In the genomic region with DNA sequence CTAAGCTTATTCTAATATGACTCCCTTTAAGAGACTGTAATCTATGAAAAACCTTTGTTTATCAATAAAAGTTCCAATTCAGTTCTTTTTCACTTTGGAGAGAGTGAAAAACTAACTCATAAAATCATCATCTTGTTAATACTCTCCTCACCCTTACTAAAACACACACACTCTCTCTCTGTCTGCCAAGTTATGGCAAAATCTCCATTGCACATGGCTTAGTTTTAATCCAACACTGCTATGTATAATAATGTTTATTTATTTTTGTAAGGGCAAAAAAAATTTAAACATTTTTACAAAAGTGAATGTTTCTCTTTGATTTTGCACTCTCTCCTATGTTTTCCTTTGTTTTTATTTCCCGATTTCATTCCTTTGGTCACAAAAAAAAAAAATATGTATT, we compare ENCODE assay signal across 21 cellular contexts.
"Had no signal": no experiment of that assay in that cellular context is flagged by ENCODE, and none has a peak within 500 bp of the region (broad histone marks: within the 10 kb centered on the region; RNA-seq: fewer than 3 reads in every experiment).

No MANE protein-coding gene starts in this region.

- H3K27ac ChIP-seq: PC-9 had no signal

- FAIRE-seq: astrocyte had no signal

- H3K4me3 ChIP-seq: PC-9 had no signal

- H3K4me2 ChIP-seq: PC-9 had no signal

- ATAC-seq: activated CD8-positive, alpha-beta memory T cell treated with anti-CD3 and anti-CD28 coated beads, Interleukin-2, amount 10 ng/mL, durations not matched to agents 7 days and 5 days; activated naive CD4-positive, alpha-beta T cell treated with anti-CD3 and anti-CD28 coated beads, Interleukin-2, amount 50 U/mL, for 72 hours; activated naive CD8-positive, alpha-beta T cell treated with anti-CD3 and anti-CD28 coated beads, Interleukin-2, amount 50 U/mL, for 24 hours; activated T-cell treated with anti-CD3 and anti-CD28 coated beads, Interleukin-2, amount 50 U/mL, for 4 hours; T-helper 17 cell had no signal

- DNase-seq: activated B cell treated with CpG ODN at 0.5 μM for 24 hours; activated CD4-positive, alpha-beta T cell treated with anti-CD3 and anti-CD28 coated beads for 1 hour; activated CD4-positive, alpha-beta T cell treated with anti-CD3 and anti-CD28 coated beads, Interleukin-2, amount 10 ng/mL, durations not matched to agents 24 days and 14 days; activated CD4-positive, alpha-beta T cell treated with anti-CD3 and anti-CD28 coated beads, Interleukin-2, amount 50 U/mL, for 48 hours; activated CD8-positive, alpha-beta memory T cell treated with anti-CD3 and anti-CD28 coated beads, Interleukin-2, amount 10 ng/mL, durations not matched to agents 7 days and 5 days; activated effector memory CD4-positive, alpha-beta T cell treated with anti-CD3 and anti-CD28 coated beads, Interleukin-2, amount 50 U/mL, for 16 hours; activated naive CD4-positive, alpha-beta T cell treated with Interleukin-2 at 50 U/mL for 16 hours; activated naive CD8-positive, alpha-beta T cell treated with anti-CD3 and anti-CD28 coated beads, Interleukin-2, amount 50 U/mL, for 24 hours; activated T-cell treated with anti-CD3 and anti-CD28 coated beads, Interleukin-2, amount 50 U/mL, for 4 hours; amygdala; KG1; NCI-H1048; NCI-H146; NCI-H2029; NCI-H446; SHP77 treated with DMSO at 0.1 percent for 48 hours; T-helper 17 cell; T-helper 9 cell had no signal

- H2AFZ ChIP-seq: PC-9 had no signal
